Comparison of ENCODE assay signal across 16 cellular contexts in the genomic region with DNA sequence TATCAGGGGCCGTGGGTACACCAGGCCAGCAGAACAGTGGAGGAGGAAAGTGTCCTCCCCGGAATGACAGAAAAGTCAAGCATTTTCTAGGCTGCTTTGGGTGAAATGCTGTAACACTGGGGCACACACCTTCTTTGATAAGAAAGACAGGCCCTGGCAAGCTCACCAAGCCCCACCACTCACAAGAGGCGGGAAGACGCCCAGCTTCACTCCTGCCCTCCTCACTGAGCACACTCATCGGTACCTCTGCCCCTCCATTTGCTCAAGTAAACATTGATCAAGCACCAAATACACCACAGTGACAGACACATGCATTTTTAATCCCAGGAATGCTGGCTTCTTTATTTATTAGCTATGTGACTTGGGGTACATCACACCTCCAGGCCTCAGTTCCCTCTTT.
"Had no signal": no experiment of that assay in that cellular context is flagged by ENCODE, and none has a peak within 500 bp of the region (broad histone marks: within the 10 kb centered on the region; RNA-seq: fewer than 3 reads in every experiment).

No MANE protein-coding gene starts in this region.

- H3K9me3 Mint-ChIP-seq: activated naive CD4-positive, alpha-beta T cell treated with anti-CD3 and anti-CD28 coated beads, Interleukin-2, amount 10 ng/mL, durations not matched to agents 7 days and 5 days; neural crest cell had no signal

- DNase-seq: activated CD4-positive, alpha-beta T cell treated with anti-CD3 and anti-CD28 coated beads, Interleukin-2, amount 50 U/mL, for 48 hours; activated naive CD4-positive, alpha-beta T cell treated with anti-CD3 and anti-CD28 coated beads, Interleukin-2, amount 10 ng/mL, durations not matched to agents 7 days and 5 days; adrenal gland; foreskin fibroblast; hippocampal formation; kidney; left lung; mesendoderm; ovary; sigmoid colon; stimulated activated CD4-positive, alpha-beta T cell treated with anti-CD3 and anti-CD28 coated beads, Interleukin-12 subunit alpha, Interleukin-12 subunit beta, amount 100 ng/mL, for 4 hours; stimulated activated naive CD4-positive, alpha-beta T cell; T1000; tibial artery; uterus had no signal

- H3K27ac Mint-ChIP-seq: activated naive CD4-positive, alpha-beta T cell treated with anti-CD3 and anti-CD28 coated beads, Interleukin-2, amount 10 ng/mL, durations not matched to agents 7 days and 5 days had no signal

- H3K27me3 Mint-ChIP-seq: activated naive CD4-positive, alpha-beta T cell treated with anti-CD3 and anti-CD28 coated beads, Interleukin-2, amount 10 ng/mL, durations not matched to agents 7 days and 5 days had no signal

- H3K4me3 Mint-ChIP-seq: activated naive CD4-positive, alpha-beta T cell treated with anti-CD3 and anti-CD28 coated beads, Interleukin-2, amount 10 ng/mL, durations not matched to agents 7 days and 5 days; neural crest cell had no signal

- H3K4me1 Mint-ChIP-seq: neural crest cell had no signal

- ATAC-seq: left lung had no signal

- H3K4me3 ChIP-seq: adrenal gland, left lung, ovary, sigmoid colon, tibial artery, uterus had no signal
